ENCODE assay signal across 1 cellular context in the genomic region with DNA sequence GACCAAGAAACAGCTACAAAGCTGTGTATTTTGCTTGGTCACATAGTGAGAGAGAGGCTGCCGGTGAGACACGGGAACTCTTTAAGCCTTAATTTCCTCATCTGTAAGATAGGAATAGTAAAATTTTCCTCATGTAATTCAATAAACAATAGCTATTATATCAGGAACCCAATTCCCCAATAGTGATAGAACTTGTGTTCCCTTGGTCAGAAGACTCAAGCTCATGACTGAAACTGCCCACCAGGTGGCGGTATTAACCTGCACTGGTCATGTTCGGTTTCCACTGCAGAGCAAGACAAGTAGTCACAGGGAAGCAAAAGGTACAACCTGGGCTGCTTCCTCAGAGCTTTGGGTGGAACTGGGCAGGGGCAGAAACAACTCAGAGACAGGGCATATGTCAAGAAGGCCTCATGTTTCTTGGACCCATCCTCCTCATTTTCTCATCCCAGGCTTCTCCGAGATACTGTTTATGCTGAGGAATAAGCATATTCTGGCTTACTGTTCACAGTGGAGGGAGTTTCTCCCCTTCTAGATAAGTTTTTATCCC.
A peak's percentile ranks its signal among the peaks of the same experiment; 100 is the strongest.
TF ChIP-seq lines count a peak whose summit lies in the region.

No MANE protein-coding gene starts in this region.

TF ChIP-seq in HepG2, 621 proteins besides CTCF, POLR2A, EP300 and RAD21 (continued from another document and continues in another):
- TF ChIP-seq KAT8 (CRISPR knock-in tag; IDR thresholded peaks at IDR 0.05) = peak; percentile 62; the same call in 1 of the 2 replicates
- TF ChIP-seq HNRNPK (IDR thresholded peaks at IDR 0.05; ENCODE audit: low read depth, low read length, poor library complexity, severe bottlenecking) = no peak
- no peak for TF ChIP-seq PHF20 (CRISPR knock-in tag; IDR thresholded peaks at IDR 0.05)
- TF ChIP-seq ZNF30 (CRISPR knock-in tag; IDR thresholded peaks at IDR 0.05) = no peak
- no peak for TF ChIP-seq ZSCAN29 (CRISPR knock-in tag; conservative IDR thresholded peaks at IDR 0.05)
- no peak for TF ChIP-seq ZNF44 (CRISPR knock-in tag; IDR thresholded peaks at IDR 0.05)
- no peak for TF ChIP-seq TBP (CRISPR knock-in tag; IDR thresholded peaks at IDR 0.05)
- TF ChIP-seq BRD4 (CRISPR knock-in tag; IDR thresholded peaks at IDR 0.05) = no peak
- TF ChIP-seq, protein P1, sequence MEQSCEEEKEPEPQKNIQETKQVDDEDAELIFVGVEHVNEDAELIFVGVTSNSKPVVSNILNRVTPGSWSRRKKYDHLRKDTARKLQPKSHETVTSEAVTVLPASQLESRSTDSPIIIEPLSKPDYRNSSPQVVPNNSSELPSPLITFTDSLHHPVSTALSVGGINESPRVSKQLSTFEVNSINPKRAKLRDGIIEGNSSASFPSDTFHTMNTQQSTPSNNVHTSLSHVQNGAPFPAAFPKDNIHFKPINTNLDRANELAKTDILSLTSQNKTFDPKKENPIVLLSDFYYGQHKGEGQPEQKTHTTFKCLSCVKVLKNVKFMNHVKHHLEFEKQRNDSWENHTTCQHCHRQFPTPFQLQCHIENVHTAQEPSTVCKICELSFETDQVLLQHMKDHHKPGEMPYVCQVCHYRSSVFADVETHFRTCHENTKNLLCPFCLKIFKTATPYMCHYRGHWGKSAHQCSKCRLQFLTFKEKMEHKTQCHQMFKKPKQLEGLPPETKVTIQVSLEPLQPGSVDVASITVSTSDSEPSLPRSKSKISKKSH (CRISPR knock-in tag; IDR thresholded peaks at IDR 0.05; ENCODE audit: borderline replicate concordance) = no peak
- TF ChIP-seq ZFP41 (CRISPR knock-in tag; IDR thresholded peaks at IDR 0.05; ENCODE audit: borderline replicate concordance) = no peak
- TF ChIP-seq ZSCAN12 (CRISPR knock-in tag; IDR thresholded peaks at IDR 0.05) = no peak
- TF ChIP-seq ZNF572 (CRISPR knock-in tag; IDR thresholded peaks at IDR 0.05) = no peak
- TF ChIP-seq ZNF781 (CRISPR knock-in tag; IDR thresholded peaks at IDR 0.05; ENCODE audit: borderline replicate concordance, not compliant biosample characterization) = peak; percentile 72
- TF ChIP-seq PLRG1 (conservative IDR thresholded peaks at IDR 0.05) = no peak
- no peak for TF ChIP-seq CENPT (CRISPR knock-in tag; IDR thresholded peaks at IDR 0.05; ENCODE audit: low read depth)
- TF ChIP-seq, protein P2, sequence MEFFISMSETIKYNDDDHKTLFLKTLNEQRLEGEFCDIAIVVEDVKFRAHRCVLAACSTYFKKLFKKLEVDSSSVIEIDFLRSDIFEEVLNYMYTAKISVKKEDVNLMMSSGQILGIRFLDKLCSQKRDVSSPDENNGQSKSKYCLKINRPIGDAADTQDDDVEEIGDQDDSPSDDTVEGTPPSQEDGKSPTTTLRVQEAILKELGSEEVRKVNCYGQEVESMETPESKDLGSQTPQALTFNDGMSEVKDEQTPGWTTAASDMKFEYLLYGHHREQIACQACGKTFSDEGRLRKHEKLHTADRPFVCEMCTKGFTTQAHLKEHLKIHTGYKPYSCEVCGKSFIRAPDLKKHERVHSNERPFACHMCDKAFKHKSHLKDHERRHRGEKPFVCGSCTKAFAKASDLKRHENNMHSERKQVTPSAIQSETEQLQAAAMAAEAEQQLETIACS (CRISPR knock-in tag; IDR thresholded peaks at IDR 0.05) = no peak
- TF ChIP-seq BRCA1 (CRISPR knock-in tag; IDR thresholded peaks at IDR 0.05) = no peak
- TF ChIP-seq ZSCAN31 (CRISPR knock-in tag; IDR thresholded peaks at IDR 0.05; ENCODE audit: low read depth) = no peak
- TF ChIP-seq PHF5A (CRISPR knock-in tag; IDR thresholded peaks at IDR 0.05; ENCODE audit: low read depth, unreplicated experiment) = peak; percentile 87
- TF ChIP-seq ZNF543 (CRISPR knock-in tag; IDR thresholded peaks at IDR 0.05) = no peak
- no peak for TF ChIP-seq ZSCAN22 (CRISPR knock-in tag; IDR thresholded peaks at IDR 0.05)
- no peak for TF ChIP-seq TRIM24 (CRISPR knock-in tag; IDR thresholded peaks at IDR 0.05)
- TF ChIP-seq ATAD3A (CRISPR knock-in tag; IDR thresholded peaks at IDR 0.05) = no peak
- TF ChIP-seq HHEX (CRISPR knock-in tag; IDR thresholded peaks at IDR 0.05) = no peak
- TF ChIP-seq PCBP1 (IDR thresholded peaks at IDR 0.05; ENCODE audit: borderline replicate concordance, low read depth, low read length) = no peak
- TF ChIP-seq, protein P3, sequence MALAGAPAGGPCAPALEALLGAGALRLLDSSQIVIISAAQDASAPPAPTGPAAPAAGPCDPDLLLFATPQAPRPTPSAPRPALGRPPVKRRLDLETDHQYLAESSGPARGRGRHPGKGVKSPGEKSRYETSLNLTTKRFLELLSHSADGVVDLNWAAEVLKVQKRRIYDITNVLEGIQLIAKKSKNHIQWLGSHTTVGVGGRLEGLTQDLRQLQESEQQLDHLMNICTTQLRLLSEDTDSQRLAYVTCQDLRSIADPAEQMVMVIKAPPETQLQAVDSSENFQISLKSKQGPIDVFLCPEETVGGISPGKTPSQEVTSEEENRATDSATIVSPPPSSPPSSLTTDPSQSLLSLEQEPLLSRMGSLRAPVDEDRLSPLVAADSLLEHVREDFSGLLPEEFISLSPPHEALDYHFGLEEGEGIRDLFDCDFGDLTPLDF (CRISPR knock-in tag; IDR thresholded peaks at IDR 0.05) = no peak
- TF ChIP-seq ZNF160 (CRISPR knock-in tag; IDR thresholded peaks at IDR 0.05) = no peak
- TF ChIP-seq MLLT10 (CRISPR knock-in tag; IDR thresholded peaks at IDR 0.05) = no peak
- TF ChIP-seq FOSL2 (CRISPR knock-in tag; IDR thresholded peaks at IDR 0.05) = peak; percentile 70
- no peak for TF ChIP-seq SNRNP70 (IDR thresholded peaks at IDR 0.05; ENCODE audit: low read depth, low read length)
- TF ChIP-seq SRSF1 (optimal IDR thresholded peaks at IDR 0.05; ENCODE audit: low read depth, low read length) = no peak
- TF ChIP-seq, protein P4, sequence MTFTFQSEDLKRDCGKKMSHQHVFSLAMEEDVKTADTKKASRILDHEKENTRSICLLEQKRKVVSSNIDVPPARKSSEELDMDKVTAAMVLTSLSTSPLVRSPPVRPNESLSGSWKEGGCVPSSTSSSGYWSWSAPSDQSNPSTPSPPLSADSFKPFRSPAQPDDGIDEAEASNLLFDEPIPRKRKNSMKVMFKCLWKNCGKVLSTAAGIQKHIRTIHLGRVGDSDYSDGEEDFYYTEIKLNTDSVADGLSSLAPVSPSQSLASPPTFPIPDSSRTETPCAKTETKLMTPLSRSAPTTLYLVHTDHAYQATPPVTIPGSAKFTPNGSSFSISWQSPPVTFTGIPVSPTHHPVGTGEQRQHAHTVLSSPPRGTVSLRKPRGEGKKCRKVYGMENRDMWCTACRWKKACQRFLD (CRISPR knock-in tag; IDR thresholded peaks at IDR 0.05; ENCODE audit: borderline replicate concordance) = no peak
- TF ChIP-seq ZSCAN30 (CRISPR knock-in tag; IDR thresholded peaks at IDR 0.05) = no peak
- TF ChIP-seq MTA1 (CRISPR knock-in tag; IDR thresholded peaks at IDR 0.05; ENCODE audit: borderline replicate concordance) = no peak
- TF ChIP-seq, protein P5, sequence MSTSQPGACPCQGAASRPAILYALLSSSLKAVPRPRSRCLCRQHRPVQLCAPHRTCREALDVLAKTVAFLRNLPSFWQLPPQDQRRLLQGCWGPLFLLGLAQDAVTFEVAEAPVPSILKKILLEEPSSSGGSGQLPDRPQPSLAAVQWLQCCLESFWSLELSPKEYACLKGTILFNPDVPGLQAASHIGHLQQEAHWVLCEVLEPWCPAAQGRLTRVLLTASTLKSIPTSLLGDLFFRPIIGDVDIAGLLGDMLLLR (CRISPR knock-in tag; IDR thresholded peaks at IDR 0.05) = no peak
- TF ChIP-seq STAG1 (CRISPR knock-in tag; IDR thresholded peaks at IDR 0.05) = peak; percentile 98
- TF ChIP-seq, protein P6, sequence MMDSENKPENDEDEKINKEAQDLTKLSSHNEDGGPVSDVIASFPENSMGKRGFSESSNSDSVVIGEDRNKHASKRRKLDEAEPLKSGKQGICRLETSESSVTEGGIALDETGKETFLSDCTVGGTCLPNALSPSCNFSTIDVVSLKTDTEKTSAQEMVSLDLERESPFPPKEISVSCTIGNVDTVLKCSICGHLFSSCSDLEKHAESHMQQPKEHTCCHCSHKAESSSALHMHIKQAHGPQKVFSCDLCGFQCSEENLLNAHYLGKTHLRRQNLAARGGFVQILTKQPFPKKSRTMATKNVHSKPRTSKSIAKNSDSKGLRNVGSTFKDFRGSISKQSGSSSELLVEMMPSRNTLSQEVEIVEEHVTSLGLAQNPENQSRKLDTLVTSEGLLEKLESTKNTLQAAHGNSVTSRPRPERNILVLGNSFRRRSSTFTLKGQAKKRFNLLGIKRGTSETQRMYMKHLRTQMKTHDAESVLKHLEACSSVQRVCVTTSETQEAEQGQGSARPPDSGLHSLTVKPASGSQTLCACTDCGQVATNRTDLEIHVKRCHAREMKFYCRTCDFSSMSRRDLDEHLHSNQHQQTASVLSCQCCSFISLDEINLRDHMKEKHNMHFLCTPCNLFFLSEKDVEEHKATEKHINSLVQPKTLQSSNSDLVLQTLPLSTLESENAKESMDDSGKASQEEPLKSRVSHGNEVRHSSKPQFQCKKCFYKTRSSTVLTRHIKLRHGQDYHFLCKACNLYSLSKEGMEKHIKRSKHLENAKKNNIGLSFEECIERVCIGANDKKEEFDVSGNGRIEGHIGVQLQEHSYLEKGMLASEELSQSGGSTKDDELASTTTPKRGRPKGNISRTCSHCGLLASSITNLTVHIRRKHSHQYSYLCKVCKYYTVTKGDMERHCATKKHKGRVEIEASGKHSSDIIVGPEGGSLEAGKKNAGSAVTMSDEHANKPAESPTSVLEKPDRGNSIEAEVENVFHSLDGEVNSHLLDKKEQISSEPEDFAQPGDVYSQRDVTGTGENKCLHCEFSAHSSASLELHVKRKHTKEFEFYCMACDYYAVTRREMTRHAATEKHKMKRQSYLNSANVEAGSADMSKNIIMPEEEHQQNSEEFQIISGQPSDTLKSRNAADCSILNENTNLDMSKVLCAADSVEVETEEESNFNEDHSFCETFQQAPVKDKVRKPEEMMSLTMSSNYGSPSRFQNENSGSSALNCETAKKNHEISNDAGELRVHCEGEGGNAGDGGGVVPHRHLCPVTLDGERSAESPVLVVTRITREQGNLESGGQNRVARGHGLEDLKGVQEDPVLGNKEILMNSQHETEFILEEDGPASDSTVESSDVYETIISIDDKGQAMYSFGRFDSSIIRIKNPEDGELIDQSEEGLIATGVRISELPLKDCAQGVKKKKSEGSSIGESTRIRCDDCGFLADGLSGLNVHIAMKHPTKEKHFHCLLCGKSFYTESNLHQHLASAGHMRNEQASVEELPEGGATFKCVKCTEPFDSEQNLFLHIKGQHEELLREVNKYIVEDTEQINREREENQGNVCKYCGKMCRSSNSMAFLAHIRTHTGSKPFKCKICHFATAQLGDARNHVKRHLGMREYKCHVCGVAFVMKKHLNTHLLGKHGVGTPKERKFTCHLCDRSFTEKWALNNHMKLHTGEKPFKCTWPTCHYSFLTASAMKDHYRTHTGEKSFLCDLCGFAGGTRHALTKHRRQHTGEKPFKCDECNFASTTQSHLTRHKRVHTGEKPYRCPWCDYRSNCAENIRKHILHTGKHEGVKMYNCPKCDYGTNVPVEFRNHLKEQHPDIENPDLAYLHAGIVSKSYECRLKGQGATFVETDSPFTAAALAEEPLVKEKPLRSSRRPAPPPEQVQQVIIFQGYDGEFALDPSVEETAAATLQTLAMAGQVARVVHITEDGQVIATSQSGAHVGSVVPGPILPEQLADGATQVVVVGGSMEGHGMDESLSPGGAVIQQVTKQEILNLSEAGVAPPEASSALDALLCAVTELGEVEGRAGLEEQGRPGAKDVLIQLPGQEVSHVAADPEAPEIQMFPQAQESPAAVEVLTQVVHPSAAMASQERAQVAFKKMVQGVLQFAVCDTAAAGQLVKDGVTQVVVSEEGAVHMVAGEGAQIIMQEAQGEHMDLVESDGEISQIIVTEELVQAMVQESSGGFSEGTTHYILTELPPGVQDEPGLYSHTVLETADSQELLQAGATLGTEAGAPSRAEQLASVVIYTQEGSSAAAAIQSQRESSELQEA (CRISPR knock-in tag; IDR thresholded peaks at IDR 0.05; ENCODE audit: not compliant biosample characterization) = no peak
- TF ChIP-seq ZNF674 (CRISPR knock-in tag; IDR thresholded peaks at IDR 0.05; ENCODE audit: low read depth) = no peak
- no peak for TF ChIP-seq ATM (IDR thresholded peaks at IDR 0.05; ENCODE audit: borderline replicate concordance)
- TF ChIP-seq, protein P7, sequence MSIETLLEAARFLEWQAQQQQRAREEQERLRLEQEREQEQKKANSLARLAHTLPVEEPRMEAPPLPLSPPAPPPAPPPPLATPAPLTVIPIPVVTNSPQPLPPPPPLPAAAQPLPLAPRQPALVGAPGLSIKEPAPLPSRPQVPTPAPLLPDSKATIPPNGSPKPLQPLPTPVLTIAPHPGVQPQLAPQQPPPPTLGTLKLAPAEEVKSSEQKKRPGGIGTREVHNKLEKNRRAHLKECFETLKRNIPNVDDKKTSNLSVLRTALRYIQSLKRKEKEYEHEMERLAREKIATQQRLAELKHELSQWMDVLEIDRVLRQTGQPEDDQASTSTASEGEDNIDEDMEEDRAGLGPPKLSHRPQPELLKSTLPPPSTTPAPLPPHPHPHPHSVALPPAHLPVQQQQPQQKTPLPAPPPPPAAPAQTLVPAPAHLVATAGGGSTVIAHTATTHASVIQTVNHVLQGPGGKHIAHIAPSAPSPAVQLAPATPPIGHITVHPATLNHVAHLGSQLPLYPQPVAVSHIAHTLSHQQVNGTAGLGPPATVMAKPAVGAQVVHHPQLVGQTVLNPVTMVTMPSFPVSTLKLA (IDR thresholded peaks at IDR 0.05) = no peak
- TF ChIP-seq, protein P8, sequence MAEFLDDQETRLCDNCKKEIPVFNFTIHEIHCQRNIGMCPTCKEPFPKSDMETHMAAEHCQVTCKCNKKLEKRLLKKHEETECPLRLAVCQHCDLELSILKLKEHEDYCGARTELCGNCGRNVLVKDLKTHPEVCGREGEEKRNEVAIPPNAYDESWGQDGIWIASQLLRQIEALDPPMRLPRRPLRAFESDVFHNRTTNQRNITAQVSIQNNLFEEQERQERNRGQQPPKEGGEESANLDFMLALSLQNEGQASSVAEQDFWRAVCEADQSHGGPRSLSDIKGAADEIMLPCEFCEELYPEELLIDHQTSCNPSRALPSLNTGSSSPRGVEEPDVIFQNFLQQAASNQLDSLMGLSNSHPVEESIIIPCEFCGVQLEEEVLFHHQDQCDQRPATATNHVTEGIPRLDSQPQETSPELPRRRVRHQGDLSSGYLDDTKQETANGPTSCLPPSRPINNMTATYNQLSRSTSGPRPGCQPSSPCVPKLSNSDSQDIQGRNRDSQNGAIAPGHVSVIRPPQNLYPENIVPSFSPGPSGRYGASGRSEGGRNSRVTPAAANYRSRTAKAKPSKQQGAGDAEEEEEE (CRISPR knock-in tag; IDR thresholded peaks at IDR 0.05; ENCODE audit: borderline replicate concordance) = no peak
- no peak for TF ChIP-seq ZNF557 (CRISPR knock-in tag; IDR thresholded peaks at IDR 0.05)
- TF ChIP-seq ZNF329 (CRISPR knock-in tag; IDR thresholded peaks at IDR 0.05; ENCODE audit: low read depth) = no peak
- no peak for TF ChIP-seq MEF2D (CRISPR knock-in tag; IDR thresholded peaks at IDR 0.05)
- no peak for TF ChIP-seq ZNF746 (CRISPR knock-in tag; IDR thresholded peaks at IDR 0.05)
- TF ChIP-seq, protein P9, sequence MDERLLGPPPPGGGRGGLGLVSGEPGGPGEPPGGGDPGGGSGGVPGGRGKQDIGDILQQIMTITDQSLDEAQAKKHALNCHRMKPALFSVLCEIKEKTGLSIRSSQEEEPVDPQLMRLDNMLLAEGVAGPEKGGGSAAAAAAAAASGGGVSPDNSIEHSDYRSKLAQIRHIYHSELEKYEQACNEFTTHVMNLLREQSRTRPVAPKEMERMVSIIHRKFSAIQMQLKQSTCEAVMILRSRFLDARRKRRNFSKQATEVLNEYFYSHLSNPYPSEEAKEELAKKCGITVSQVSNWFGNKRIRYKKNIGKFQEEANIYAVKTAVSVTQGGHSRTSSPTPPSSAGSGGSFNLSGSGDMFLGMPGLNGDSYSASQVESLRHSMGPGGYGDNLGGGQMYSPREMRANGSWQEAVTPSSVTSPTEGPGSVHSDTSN (CRISPR knock-in tag; IDR thresholded peaks at IDR 0.05) = no peak
- no peak for TF ChIP-seq ZNF17 (CRISPR knock-in tag; IDR thresholded peaks at IDR 0.05)
